Comparison of ENCODE assay signal across 2 cellular contexts in genomic region chr1:93713247-93713764, GRCh38.
TF ChIP-seq lines count a peak whose summit lies in the region.

No MANE protein-coding gene starts in this region.

TF ChIP-seq in HEK293, 187 proteins besides CTCF, POLR2A, EP300 and RAD21 (continued from another document):
- peak; percentile 54; the same call in 1 of the 2 replicates for TF ChIP-seq ATF2 (tag by site-specific recombination; IDR thresholded peaks at IDR 0.05; ENCODE audit: low read depth)
TF ChIP-seq in HEK293: peak in this region for 1.

TF ChIP-seq in GM12878, 131 proteins besides CTCF, POLR2A, EP300 and RAD21 (continued from another document):
- TF ChIP-seq NRF1 (conservative IDR thresholded peaks at IDR 0.05; ENCODE audit: low read depth, low read length) = no peak
- TF ChIP-seq ZNF217 (IDR thresholded peaks at IDR 0.05) = no peak
- no peak for TF ChIP-seq SMAD5 (IDR thresholded peaks at IDR 0.05; ENCODE audit: low read depth)
- no peak for TF ChIP-seq CHD4 (IDR thresholded peaks at IDR 0.05)
